16 cellular contexts compared by ENCODE assay signal in genomic region chr6:130229645-130230044, GRCh38. TPM values are rescaled to one million over a fixed set of nuclear protein-coding genes. Genes with fewer than 3 reads are reported as not detected.
"Had no signal": no experiment of that assay in that cellular context is flagged by ENCODE, and none has a peak within 500 bp of the region (broad histone marks: within the 10 kb centered on the region; RNA-seq: fewer than 3 reads in every experiment).

No MANE protein-coding gene starts in this region.

- ATAC-seq: left lung had no signal

- H3K27ac Mint-ChIP-seq: activated naive CD4-positive, alpha-beta T cell treated with anti-CD3 and anti-CD28 coated beads for 36 hours; naive B cell had no signal

- H3K4me1 Mint-ChIP-seq: naive B cell had no signal

- H3K36me3 Mint-ChIP-seq: naive B cell had no signal

- H3K4me3 ChIP-seq: cardiac muscle cell, left lung, tibial artery had no signal

- FAIRE-seq: endometrium, kidney, urothelium cell line had no signal

- H3K4me3 Mint-ChIP-seq: activated naive CD4-positive, alpha-beta T cell treated with anti-CD3 and anti-CD28 coated beads for 36 hours; naive B cell had no signal

- DNase-seq: activated naive CD4-positive, alpha-beta T cell treated with anti-CD3 and anti-CD28 coated beads for 36 hours; hippocampal formation; kidney; left lung; mammary epithelial cell; naive B cell; posterior cingulate gyrus; retina; stimulated activated CD4-positive, alpha-beta T cell treated with anti-CD3 and anti-CD28 coated beads, Interleukin-12 subunit alpha, Interleukin-12 subunit beta, amount 100 ng/mL, for 4 hours; stimulated activated CD4-positive, alpha-beta T cell treated with anti-CD3 and anti-CD28 coated beads, Interleukin-2, amount 100 ng/mL, for 24 hours; SW 1271; T-helper 9 cell; tibial artery had no signal

- H3K27me3 Mint-ChIP-seq: naive B cell had no signal

RNA-seq across cellular contexts. Expression of gene SAMD3, which starts 6.9 kb away (rescaled TPM):
- polyA plus RNA-seq: cardiac muscle cell had no signal
